ENCODE assay signal across 2 cellular contexts in the genomic region with DNA sequence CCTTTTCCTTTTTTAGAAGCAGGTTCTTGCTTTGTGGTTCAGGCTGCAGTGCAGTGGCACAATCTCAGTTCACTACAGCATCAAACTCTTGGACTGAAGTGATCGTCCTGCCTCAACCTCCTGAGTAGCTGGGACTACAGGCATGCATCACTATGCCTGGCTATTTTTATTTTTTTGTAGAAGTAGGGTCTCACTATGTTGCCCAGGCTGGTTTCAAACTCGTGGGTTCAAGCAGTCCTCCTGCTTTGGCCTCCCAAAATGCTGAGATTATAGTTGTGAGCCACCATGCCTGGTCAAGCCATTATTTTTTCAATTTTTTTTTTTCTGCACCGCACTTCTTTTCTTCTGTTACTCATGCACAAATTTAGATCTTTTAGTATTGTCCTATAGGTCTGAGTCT.
TF ChIP-seq lines count a peak whose summit lies in the region.

No MANE protein-coding gene starts in this region.

TF ChIP-seq in HEK293, 187 proteins besides CTCF, POLR2A, EP300 and RAD21 (continued from another document):
- TF ChIP-seq ZNF626 (tag by site-specific recombination; IDR thresholded peaks at IDR 0.05) (no peak), ZNF121 (tag by site-specific recombination; IDR thresholded peaks at IDR 0.05) (peak; percentile 94)
TF ChIP-seq in HEK293: peak in this region for 1.

TF ChIP-seq in H1, 55 proteins besides CTCF, POLR2A, EP300 and RAD21 (continued from another document):
- TF ChIP-seq RNF2 (IDR thresholded peaks at IDR 0.05; ENCODE audit: borderline replicate concordance, low read depth, low read length, missing control alignments, poor library complexity, severe bottlenecking), result no peak
TF ChIP-seq in H1: peak in this region for 1.
